In genomic region chr4:821631-822030, GRCh38 we compare ENCODE assay signal across 23 cellular contexts. TPM values are rescaled to one million over a fixed set of nuclear protein-coding genes. Genes with fewer than 3 reads are reported as not detected.
A peak's percentile ranks its signal among the peaks of the same experiment; 100 is the strongest.
DNase-seq lines count a peak whose midpoint lies in the region; ATAC-seq, FAIRE-seq and TF ChIP-seq lines count a peak whose summit lies in the region.
"Had no signal": no experiment of that assay in that cellular context is flagged by ENCODE, and none has a peak within 500 bp of the region (broad histone marks: within the 10 kb centered on the region; RNA-seq: fewer than 3 reads in every experiment).

No MANE protein-coding gene starts in this region.

- CTCF ChIA-PET in HepG2 (lab: Yijun Ruan, JAX; ENCODE audit: low intra/inter-chr PET ratio, low total read pairs), result no interaction called here
- CTCF ChIA-PET in CD8-positive, alpha-beta T cell (lab: Charles Lee), result no interaction called here

- TF ChIP-seq POLR2A in right lobe of liver (IDR thresholded peaks at IDR 0.05) (no peak), HepG2 (IDR thresholded peaks at IDR 0.05; ENCODE audit: insufficient read depth in 1 of 2, low read depth in 2 of 2, low read length in 2 of 2) (no peak)

- H3K36me3 Mint-ChIP-seq in CD8-positive, alpha-beta T cell, result no peaks in the 10 kb centered on the region

- ATAC-seq in right lobe of liver (no peak), HepG2 (no peak), GM19035 (IDR thresholded peaks at IDR 0.05; ENCODE audit: unreplicated experiment) (no peak), GM19463 (IDR thresholded peaks at IDR 0.05; ENCODE audit: unreplicated experiment) (no peak)
- no peak for ATAC-seq in CD8-positive, alpha-beta T cell
- ATAC-seq: A549 had no signal

- H3K27me3 ChIP-seq in right lobe of liver (no peaks in the 10 kb centered on the region), HepG2 (ENCODE audit: control insufficient read depth in 1 of 2, insufficient read depth in 2 of 2, low read length in 2 of 2) (peaks cover 1 to 77% of the 10 kb centered on the region in 2 experiments)
- peaks cover 16% of the 10 kb centered on the region for H3K27me3 ChIP-seq in CD8-positive, alpha-beta T cell (ENCODE audit: insufficient read depth, low read length)
- H3K27me3 ChIP-seq: BE2C had no signal

- TF ChIP-seq EP300 in HepG2 (IDR thresholded peaks at IDR 0.05; ENCODE audit: low read depth in 2 of 2, low read length in 2 of 2) (no peak), HepG2 (CRISPR knock-in tag; IDR thresholded peaks at IDR 0.05; ENCODE audit: borderline replicate concordance) (no peak)

- in situ Hi-C loops in HepG2 (cut with HindIII; ENCODE audit: extremely low pct_ligation_motif_present, low pct_unique_long_range_greater_than_20kb), result no loop called here

- H3K27ac ChIP-seq in right lobe of liver, result no peak overlapping the region
- H3K27ac ChIP-seq in HepG2 (ENCODE audit: extremely low read length, insufficient read depth, low read length), result no peak overlapping the region
- H3K27ac ChIP-seq in CD8-positive, alpha-beta T cell (ENCODE audit: low read depth, low read length), result no peak overlapping the region
- H3K27ac ChIP-seq: A549, C4-2B, HL-60 had no signal

- BruUV-seq in HepG2 (replicated peaks; lab: Mats Ljungman, UMichigan), result no TSS peak

- no peak for TF ChIP-seq RAD21 in HepG2 (CRISPR knock-in tag; IDR thresholded peaks at IDR 0.05)

- intact Hi-C loops in right lobe of liver (cut with DNase I), result no loop called here
- intact Hi-C loops in HepG2 (cut with micrococcal nuclease; ENCODE audit: unreplicated experiment), result no loop called here
- intact Hi-C loops in posterior vena cava (cut with DNase I), result no loop called here
- intact Hi-C loops in CD8-positive, alpha-beta T cell (cut with DNase I, micrococcal nuclease), result no loop called here

- DNase-seq in right lobe of liver (peak in 2 of 3 donors; percentile 32 to 39), HepG2 (ENCODE audit: low spot score) (no peak), epidermal melanocyte (ENCODE audit: insufficient read length, low spot score) (peak; percentile 9), posterior vena cava (ENCODE audit: low spot score) (peak; percentile 76)
- no peak for DNase-seq in CD8-positive, alpha-beta T cell
- DNase-seq: CD4-positive, alpha-beta memory T cell; COR-L47; DMS153; DMS79 treated with DMSO at 0.1 percent for 48 hours; EL; HCEC 1CT; HFFc6 had no signal

- H3K4me1 ChIP-seq in right lobe of liver (no peaks in the 10 kb centered on the region), HepG2 (ENCODE audit: insufficient read depth, low read length) (peaks cover 5% of the 10 kb centered on the region)
- peaks cover 4% of the 10 kb centered on the region for H3K4me1 ChIP-seq in CD8-positive, alpha-beta T cell (ENCODE audit: insufficient read depth, low read length)

- no peak overlapping the region for H3K27ac Mint-ChIP-seq in CD8-positive, alpha-beta T cell
- H3K27ac Mint-ChIP-seq: HFFc6 had no signal

- H3K36me3 ChIP-seq in right lobe of liver (no peaks in the 10 kb centered on the region), HepG2 (replicated peaks in 1 of 2; ENCODE audit: control insufficient read depth in 1 of 2, insufficient read depth in 2 of 2, low read length in 2 of 2) (no peaks in the 10 kb centered on the region)
- H3K36me3 ChIP-seq in CD8-positive, alpha-beta T cell (ENCODE audit: insufficient read depth, low read length), result no peaks in the 10 kb centered on the region

- H3K4me2 ChIP-seq in HepG2 (ENCODE audit: low read depth, low read length), result no peak overlapping the region
- H3K4me2 ChIP-seq: A549 had no signal

- H2AFZ ChIP-seq in HepG2 (ENCODE audit: low read length), result no peak overlapping the region

- no peak overlapping the region for H3K4me3 Mint-ChIP-seq in CD8-positive, alpha-beta T cell
- H3K4me3 Mint-ChIP-seq: CD4-positive, alpha-beta memory T cell; HFFc6 had no signal

- H3K9me3 ChIP-seq in right lobe of liver (no peaks in the 10 kb centered on the region), HepG2 (ENCODE audit: low read length) (no peaks in the 10 kb centered on the region)
- H3K9me3 ChIP-seq in CD8-positive, alpha-beta T cell (ENCODE audit: low read length), result no peaks in the 10 kb centered on the region
- H3K9me3 ChIP-seq: A549, BE2C had no signal

- no peak for FAIRE-seq in HepG2 (lab: Jason Lieb, UNC)
- FAIRE-seq: A549, D721Med, G401.6, GM12891, H1 had no signal

- no peaks in the 10 kb centered on the region for H3K79me2 ChIP-seq in HepG2 (ENCODE audit: insufficient read depth, low read length)

- H3K27me3 Mint-ChIP-seq in CD8-positive, alpha-beta T cell (ENCODE audit: low read depth), result peaks cover 35% of the 10 kb centered on the region

- H3K4me1 Mint-ChIP-seq in CD8-positive, alpha-beta T cell (ENCODE audit: low read depth), result peaks cover 2% of the 10 kb centered on the region

- POLR2A ChIA-PET in HepG2 (lab: Yijun Ruan, JAX), result no interaction called here
- POLR2A ChIA-PET in CD8-positive, alpha-beta T cell (lab: Charles Lee), result no interaction called here

- H3K9me3 Mint-ChIP-seq in CD8-positive, alpha-beta T cell, result no peaks in the 10 kb centered on the region
- H3K9me3 Mint-ChIP-seq: CD4-positive, alpha-beta memory T cell had no signal

- no peak overlapping the region for H3K9ac ChIP-seq in HepG2 (ENCODE audit: insufficient read depth, low read depth, low read length)

- peaks cover 2% of the 10 kb centered on the region; the same call in 1 of the 2 replicates for H4K20me1 ChIP-seq in HepG2 (ENCODE audit: insufficient read depth, low read length)

- H3K4me3 ChIP-seq in right lobe of liver, result no peak overlapping the region
- H3K4me3 ChIP-seq in HepG2 (replicated peaks in 1 of 3; ENCODE audit: insufficient read depth in 1 of 3, low read depth in 2 of 3, low read length in 3 of 3), result no peak overlapping the region
- no peak overlapping the region for H3K4me3 ChIP-seq in CD8-positive, alpha-beta T cell (ENCODE audit: low read depth, low read length)
- H3K4me3 ChIP-seq: A549 had no signal

- TF ChIP-seq CTCF in right lobe of liver (IDR thresholded peaks at IDR 0.05) (no peak), HepG2 (CRISPR knock-in tag; IDR thresholded peaks at IDR 0.05) (no peak)
- TF ChIP-seq CTCF in CD8-positive, alpha-beta T cell (IDR thresholded peaks at IDR 0.05), result no peak

- 80% methylated on average over 11 of the region's 16 CpGs for WGBS in right lobe of liver (ENCODE audit: insufficient coverage, low coverage, low lambda C conversion rate, missing lambda C conversion rate)
- 67% methylated on average over 8 of the region's 16 CpGs for WGBS in HepG2 (ENCODE audit: low lambda C conversion rate)

TF ChIP-seq in HepG2, 621 proteins besides CTCF, POLR2A, EP300 and RAD21:
- no peak for TF ChIP-seq UBTF (CRISPR knock-in tag; IDR thresholded peaks at IDR 0.05)
- TF ChIP-seq SUZ12 (IDR thresholded peaks at IDR 0.05; ENCODE audit: low read depth, low read length), result no peak
- no peak for TF ChIP-seq ZNF333 (CRISPR knock-in tag; IDR thresholded peaks at IDR 0.05; ENCODE audit: borderline replicate concordance)

RNA-seq across cellular contexts. Expression of gene CPLX1, which starts 4.3 kb away (rescaled TPM):
- total RNA-seq in right lobe of liver, result 1 to 10 TPM in 5 of 6 experiments, under 1 TPM in 1; 0.86 to 3.7 (median 2.4) TPM
- 0.18 and 0.36 TPM in 2 replicates for total RNA-seq in HepG2 (2016; rRNA removed; fragmentation: Illumina TruSeq; extraction: Trizol)
- 0.30 TPM in 1 of 2 replicates, not detected in the other for total RNA-seq in HepG2 (2016; cell fraction: cytosol; rRNA removed; fragmentation: Illumina TruSeq; extraction: Trizol; ENCODE audit: low read depth)
- 0.16 and 0.24 TPM in 2 replicates for total RNA-seq in HepG2 (2016; cell fraction: insoluble cytoplasmic fraction; rRNA removed; fragmentation: Illumina TruSeq; extraction: Trizol)
- total RNA-seq in HepG2 (2016; cell fraction: membrane; rRNA removed; fragmentation: Illumina TruSeq; extraction: Trizol), result 0.37 and 0.48 TPM in 2 replicates
- total RNA-seq in HepG2 (2016; cell fraction: nucleus; rRNA removed; fragmentation: Illumina TruSeq; extraction: Trizol), result not detected in 2 replicates
- polyA plus RNA-seq in HepG2 (2011; rRNA removed), result 0.18 and 0.57 TPM in 2 replicates
- 0.08 and 0.18 TPM in 2 replicates for polyA plus RNA-seq in HepG2 (2011; cell fraction: cytosol; rRNA removed)
- polyA plus RNA-seq in HepG2 (2011; cell fraction: nucleus; rRNA removed), result 0.58 and 0.95 TPM in 2 replicates
- polyA plus RNA-seq in HepG2 (2012), result 0.87 and 3.8 TPM in 2 replicates
- polyA plus RNA-seq in HepG2 (2016; cell fraction: cytosol; fragmentation: Illumina TruSeq; extraction: Trizol; ENCODE audit: low read depth), result 0.68 and 0.69 TPM in 2 replicates
- polyA plus RNA-seq in HepG2 (2016; cell fraction: insoluble cytoplasmic fraction; fragmentation: Illumina TruSeq; extraction: Trizol; ENCODE audit: low read depth), result 0.49 and 0.90 TPM in 2 replicates
- 0.89 and 1.3 TPM in 2 replicates for polyA plus RNA-seq in HepG2 (2016; cell fraction: membrane; fragmentation: Illumina TruSeq; extraction: Trizol; ENCODE audit: low read depth)
- polyA plus RNA-seq in HepG2 (2016; cell fraction: nucleus; fragmentation: Illumina TruSeq; extraction: Trizol; ENCODE audit: insufficient read depth, low read depth), result 0.38 and 0.60 TPM in 2 replicates
- 0.12 and 0.68 TPM in 2 replicates for polyA minus RNA-seq in HepG2 (2011; rRNA and poly(A)+ RNA removed; ENCODE audit: low replicate concordance)
- 0.30 TPM in 1 of 2 replicates, not detected in the other for polyA minus RNA-seq in HepG2 (2011; cell fraction: cytosol; rRNA and poly(A)+ RNA removed)
- polyA minus RNA-seq in HepG2 (2011; cell fraction: nucleus; rRNA and poly(A)+ RNA removed), result 0.25 TPM in 1 of 2 replicates, not detected in the other
- total RNA-seq in posterior vena cava, result 1 to 10 TPM; 2.5 to 5.1 TPM
- 1 to 10 TPM; 1.1 to 1.2 TPM for total RNA-seq in CD8-positive, alpha-beta T cell
- polyA plus RNA-seq: AG04450 had no signal

Comparison
In these comparisons a context has a peak if more than half of its experiments do, and no peak if none do; other contexts are left out.
1. DNase-seq: peak in right lobe of liver (2 of 3), epidermal melanocyte (single experiment) and posterior vena cava (single experiment); none in HepG2 (single experiment) and CD8-positive, alpha-beta T cell (0 of 7).